ENCODE assay signal across 26 cellular contexts in the genomic region with DNA sequence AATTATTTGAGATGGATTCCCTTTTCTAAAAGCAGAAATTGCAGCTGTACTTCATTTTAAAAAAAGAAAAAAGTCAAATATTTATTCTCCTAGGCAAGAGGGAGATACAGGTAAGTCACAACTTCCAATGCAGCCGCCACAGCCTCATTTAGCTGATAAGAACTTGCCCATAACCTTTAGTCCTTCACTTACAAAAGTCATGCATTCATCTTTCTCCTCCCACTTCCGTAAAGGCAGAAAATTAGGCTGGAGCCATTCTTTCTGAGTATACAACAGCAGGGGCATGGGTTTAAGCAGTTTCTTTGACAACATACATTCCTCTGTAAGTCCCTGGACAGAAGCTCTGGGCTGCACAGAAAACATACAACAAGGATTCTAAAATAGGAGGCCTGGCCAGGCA. TPM values are rescaled to one million over a fixed set of nuclear protein-coding genes. Genes with fewer than 3 reads are reported as not detected.
DNase-seq lines count a peak whose midpoint lies in the region; ATAC-seq and TF ChIP-seq lines count a peak whose summit lies in the region.
"Had no signal": no experiment of that assay in that cellular context is flagged by ENCODE, and none has a peak within 500 bp of the region (broad histone marks: within the 10 kb centered on the region; RNA-seq: fewer than 3 reads in every experiment).

No MANE protein-coding gene starts in this region.

- TF ChIP-seq CTCF in liver (IDR thresholded peaks at IDR 0.05; ENCODE audit: low read depth, low read length, missing input control): no peak
- no peak for TF ChIP-seq CTCF in spleen (IDR thresholded peaks at IDR 0.05 in 8 of 11, conservative IDR thresholded peaks at IDR 0.05 in 3 of 11)
- no peak for TF ChIP-seq CTCF in foreskin fibroblast (IDR thresholded peaks at IDR 0.05; ENCODE audit: low read depth, low read length)

- no peak for TF ChIP-seq RAD21 in liver (IDR thresholded peaks at IDR 0.05)

- H3K4me3 ChIP-seq in GM08714 (ENCODE audit: low read length) (peak overlapping the region; percentile 1; the same call in 1 of the 2 replicates), liver (ENCODE audit: low read depth in 1 of 3, low read length in 3 of 3) (peak overlapping the region in 1 of 3 donors; percentile 12), spleen (no peak overlapping the region), foreskin fibroblast (ENCODE audit: low read depth in 1 of 2, low read length in 2 of 2) (no peak overlapping the region)
- H3K4me3 ChIP-seq: tibial nerve had no signal

- H3K27me3 ChIP-seq in liver (ENCODE audit: control insufficient read depth in 4 of 4, insufficient read depth in 4 of 4, low read length in 3 of 4) (no peaks in the 10 kb centered on the region), spleen (replicated peaks in 1 of 7) (no peaks in the 10 kb centered on the region)
- H3K27me3 ChIP-seq: tibial nerve had no signal

- peak overlapping the region; percentile 60 for H3K27ac Mint-ChIP-seq in T-helper 17 cell
- H3K27ac Mint-ChIP-seq: activated naive CD8-positive, alpha-beta T cell treated with anti-CD3 and anti-CD28 coated beads, Interleukin-2, amount 10 ng/mL, durations not matched to agents 7 days and 5 days; activated T-helper 2 cell treated with anti-CD3 and anti-CD28 coated beads, Interferon-gamma antibody, Interleukin-2, Interleukin-4, amounts not matched to agents 10 μg/mL and 5 μg/mL and 100 μg/mL, durations not matched to agents 14 hours and 24 hours and 36 hours had no signal

- DNase-seq in T-helper 17 cell: no peak
- DNase-seq in spleen: no peak
- no peak for DNase-seq in 8988T
- DNase-seq in foreskin fibroblast: no peak
- DNase-seq: activated CD8-positive, alpha-beta memory T cell treated with anti-CD3 and anti-CD28 coated beads, Interleukin-2, amount 50 U/mL, for 4 hours; activated naive CD8-positive, alpha-beta T cell treated with anti-CD3 and anti-CD28 coated beads, Interleukin-2, amount 10 ng/mL, durations not matched to agents 7 days and 5 days; cerebellar nuclear complex; COR-L47; DMS79; GF-D8; H7; head of caudate nucleus; NCI-H1105 treated with DMSO at 0.1 percent for 48 hours; NCI-H2029; NCI-H2227 treated with DMSO at 0.1 percent for 48 hours; T-helper 9 cell had no signal

- H3K4me1 ChIP-seq in liver (ENCODE audit: control insufficient read depth in 4 of 4, insufficient read depth in 4 of 4, low read length in 3 of 4) (peaks cover 14 to 70% (median 49%) of the 10 kb centered on the region in 4 donors), spleen (peaks cover 28 to 88% (median 56%) of the 10 kb centered on the region in 6 donors)

- H3K4me3 Mint-ChIP-seq in T-helper 17 cell: no peak overlapping the region
- H3K4me3 Mint-ChIP-seq: activated naive CD8-positive, alpha-beta T cell treated with anti-CD3 and anti-CD28 coated beads, Interleukin-2, amount 10 ng/mL, durations not matched to agents 7 days and 5 days had no signal

- TF ChIP-seq POLR2A in spleen (IDR thresholded peaks at IDR 0.05): no peak

- H3K36me3 ChIP-seq in liver (ENCODE audit: control insufficient read depth in 4 of 4, insufficient read depth in 3 of 4, low read depth in 1 of 4, low read length in 3 of 4): no peaks in the 10 kb centered on the region
- H3K36me3 ChIP-seq in spleen: peaks cover 0 to 25% (median 0%) of the 10 kb centered on the region in 6 donors

- H3K9me3 ChIP-seq in T-helper 17 cell (ENCODE audit: control insufficient read depth, low read length, poor library complexity, severe bottlenecking): no peaks in the 10 kb centered on the region
- no peaks in the 10 kb centered on the region for H3K9me3 ChIP-seq in liver (ENCODE audit: control insufficient read depth in 4 of 4, low read length in 3 of 4)
- H3K9me3 ChIP-seq in spleen: no peaks in the 10 kb centered on the region
- H3K9me3 ChIP-seq: tibial nerve had no signal

- H3K27me3 Mint-ChIP-seq in T-helper 17 cell: no peaks in the 10 kb centered on the region
- H3K27me3 Mint-ChIP-seq: activated naive CD8-positive, alpha-beta T cell treated with anti-CD3 and anti-CD28 coated beads, Interleukin-2, amount 10 ng/mL, durations not matched to agents 7 days and 5 days had no signal

- no peak overlapping the region for H3K9ac ChIP-seq in liver (ENCODE audit: low read depth in 1 of 2, low read length in 2 of 2)
- H3K9ac ChIP-seq: parathyroid adenoma had no signal

- peaks cover 9% of the 10 kb centered on the region for H3K36me3 Mint-ChIP-seq in T-helper 17 cell (ENCODE audit: low read depth)

- ATAC-seq in T-helper 17 cell: no peak
- ATAC-seq in GM18861 (IDR thresholded peaks at IDR 0.05; ENCODE audit: unreplicated experiment): no peak
- ATAC-seq: left lobe of liver, sciatic nerve had no signal

- H3K4me1 Mint-ChIP-seq in T-helper 17 cell: peaks cover 38% of the 10 kb centered on the region

- 19% methylated on average over 2 of the region's 2 CpGs for WGBS in liver
- 63 to 81% (median 73%) methylated on average over 2 of the region's 2 CpGs for WGBS in spleen, 5 donors

- H3K27ac ChIP-seq in liver (ENCODE audit: low read depth in 1 of 2, low read length in 2 of 2): peak overlapping the region; percentile 50 to 81
- peak overlapping the region in 6 of 8 donors; percentile 16 to 59 (median 33) for H3K27ac ChIP-seq in spleen
- H3K27ac ChIP-seq: epithelial cell of prostate, HL-60, parathyroid adenoma, tibial nerve had no signal

- intact Hi-C loops in spleen (cut with DNase I; ENCODE audit: low total_unique reads): no loop called here

TF ChIP-seq in liver, 16 proteins besides CTCF, POLR2A, EP300 and RAD21:
- TF ChIP-seq TAF1 (conservative IDR thresholded peaks at IDR 0.05) (no peak), HNF4G (IDR thresholded peaks at IDR 0.05) (no peak), FOXA1 (IDR thresholded peaks at IDR 0.05) (no peak), REST (IDR thresholded peaks at IDR 0.05) (no peak), GABPA (IDR thresholded peaks at IDR 0.05 in 1 of 2, conservative IDR thresholded peaks at IDR 0.05 in 1 of 2) (no peak), HNF4A (conservative IDR thresholded peaks at IDR 0.05) (peak; percentile 38 to 66), SP1 (IDR thresholded peaks at IDR 0.05) (peak; percentile 37), YY1 (IDR thresholded peaks at IDR 0.05) (peak; percentile 77), ZBTB33 (IDR thresholded peaks at IDR 0.05) (no peak), EGR1 (IDR thresholded peaks at IDR 0.05; ENCODE audit: low read depth in 2 of 2) (no peak), FOXA2 (IDR thresholded peaks at IDR 0.05) (no peak), NR2F2 (IDR thresholded peaks at IDR 0.05) (no peak), JUND (IDR thresholded peaks at IDR 0.05) (no peak), RXRA (IDR thresholded peaks at IDR 0.05) (peak; percentile 48 to 73)
- TF ChIP-seq, protein P1, sequence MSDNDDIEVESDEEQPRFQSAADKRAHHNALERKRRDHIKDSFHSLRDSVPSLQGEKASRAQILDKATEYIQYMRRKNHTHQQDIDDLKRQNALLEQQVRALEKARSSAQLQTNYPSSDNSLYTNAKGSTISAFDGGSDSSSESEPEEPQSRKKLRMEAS (IDR thresholded peaks at IDR 0.05): no peak
- TF ChIP-seq, protein P2, sequence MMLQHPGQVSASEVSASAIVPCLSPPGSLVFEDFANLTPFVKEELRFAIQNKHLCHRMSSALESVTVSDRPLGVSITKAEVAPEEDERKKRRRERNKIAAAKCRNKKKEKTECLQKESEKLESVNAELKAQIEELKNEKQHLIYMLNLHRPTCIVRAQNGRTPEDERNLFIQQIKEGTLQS (IDR thresholded peaks at IDR 0.05): no peak
TF ChIP-seq in liver: peak in this region for 4.

RNA-seq across cellular contexts. Expression of gene SUCLG2, which starts 4.3 kb away (rescaled TPM):
- 10 to 100 TPM; 43.8 to 48.1 TPM for total RNA-seq in T-helper 17 cell
- 100 to 1,000 TPM in 1 of 2 donors, 10 to 100 TPM in 1; 45.3 to 114 TPM for total RNA-seq in liver
- 100 to 1,000 TPM in 1 of 2 donors, 10 to 100 TPM in 1; 77.2 to 108 TPM for polyA plus RNA-seq in liver
- 10 to 100 TPM; 53.3 to 75.6 (median 63.8) TPM for total RNA-seq in spleen
- polyA plus RNA-seq in spleen: 10 to 100 TPM; 31.5 to 45.1 (median 41.8) TPM
